24 cellular contexts compared by ENCODE assay signal in genomic region chr19:39303373-39304184, GRCh38. TPM values are rescaled to one million over a fixed set of nuclear protein-coding genes. Genes with fewer than 3 reads are reported as not detected.
DNase-seq lines count a peak whose midpoint lies in the region; ATAC-seq and TF ChIP-seq lines count a peak whose summit lies in the region.
"Had no signal": no experiment of that assay in that cellular context is flagged by ENCODE, and none has a peak within 500 bp of the region (broad histone marks: within the 10 kb centered on the region; RNA-seq: fewer than 3 reads in every experiment).

No MANE protein-coding gene starts in this region.

- H3K4me1 Mint-ChIP-seq in activated naive CD4-positive, alpha-beta T cell treated with anti-CD3 and anti-CD28 coated beads, Interleukin-2, amount 50 U/mL, for 24 hours, result peaks cover 2% of the 10 kb centered on the region
- no peaks in the 10 kb centered on the region for H3K4me1 Mint-ChIP-seq in activated CD4-positive, alpha-beta T cell treated with anti-CD3 and anti-CD28 coated beads for 36 hours

- H3K27ac ChIP-seq in ovary, result no peak overlapping the region
- H3K27ac ChIP-seq: ascending aorta, C4-2B, colonic mucosa, right atrium auricular region, upper lobe of left lung had no signal

- WGBS in ovary, 3 donors, result 37 to 49% (median 41%) methylated on average over 10 of the region's 10 CpGs

- no peak overlapping the region for H3K4me3 ChIP-seq in ovary
- H3K4me3 ChIP-seq: ascending aorta, colonic mucosa, right atrium auricular region, upper lobe of left lung had no signal

- TF ChIP-seq EP300 in ovary (IDR thresholded peaks at IDR 0.05), result no peak

- H3K4me1 ChIP-seq in ovary (ENCODE audit: insufficient read depth), result no peaks in the 10 kb centered on the region
- H3K4me1 ChIP-seq: ascending aorta had no signal

- POLR2A ChIA-PET in activated CD4-positive, alpha-beta T cell treated with anti-CD3 and anti-CD28 coated beads for 36 hours (lab: Charles Lee), result interaction anchor here (0.6 kb wide), 1 partner anchor 160 kb away, joined by 7 read pairs; no protein-coding TSS in a partner anchor

- H3K4me3 Mint-ChIP-seq in activated naive CD4-positive, alpha-beta T cell treated with anti-CD3 and anti-CD28 coated beads, Interleukin-2, amount 50 U/mL, for 24 hours, result no peak overlapping the region
- no peak overlapping the region for H3K4me3 Mint-ChIP-seq in activated CD4-positive, alpha-beta T cell treated with anti-CD3 and anti-CD28 coated beads for 36 hours
- H3K4me3 Mint-ChIP-seq: stimulated activated naive CD8-positive, alpha-beta T cell treated with anti-CD3 and anti-CD28 coated beads, Interleukin-15, Interleukin-2, amounts not matched to agents 100 ng/mL and 50 ng/mL, for 24 hours had no signal

- no peaks in the 10 kb centered on the region for H3K9me3 ChIP-seq in ovary
- H3K9me3 ChIP-seq: ascending aorta, colonic mucosa, right atrium auricular region, upper lobe of left lung had no signal

- peaks cover 5% of the 10 kb centered on the region for H3K36me3 Mint-ChIP-seq in activated naive CD4-positive, alpha-beta T cell treated with anti-CD3 and anti-CD28 coated beads, Interleukin-2, amount 50 U/mL, for 24 hours
- peaks cover 3% of the 10 kb centered on the region for H3K36me3 Mint-ChIP-seq in activated CD4-positive, alpha-beta T cell treated with anti-CD3 and anti-CD28 coated beads for 36 hours (ENCODE audit: low read depth)

- intact Hi-C loops in ovary (cut with DNase I), result no loop called here
- intact Hi-C loops in activated CD4-positive, alpha-beta T cell treated with anti-CD3 and anti-CD28 coated beads for 36 hours (cut with DNase I, micrococcal nuclease), result no loop called here

- CTCF ChIA-PET in activated CD4-positive, alpha-beta T cell treated with anti-CD3 and anti-CD28 coated beads for 36 hours (lab: Charles Lee), result interaction anchor here (0.6 to 0.9 kb wide), 2 partner anchors 47 to 92 kb away, joined by 3 read pairs; no protein-coding TSS in a partner anchor

- no peak for ATAC-seq in activated CD4-positive, alpha-beta T cell treated with anti-CD3 and anti-CD28 coated beads for 36 hours
- ATAC-seq: left cardiac atrium had no signal

- DNase-seq in activated naive CD4-positive, alpha-beta T cell treated with Interleukin-2 at 50 U/mL for 16 hours, result no peak
- DNase-seq in islet precursor cell (peak; percentile 82), ovary (no peak), NCI-H69 (lab: John Stamatoyannopoulos, UW) (no peak)
- DNase-seq in activated CD4-positive, alpha-beta T cell treated with anti-CD3 and anti-CD28 coated beads for 36 hours, result no peak
- DNase-seq: activated CD4-positive, alpha-beta T cell treated with anti-CD3 and anti-CD28 coated beads for 1 hour; activated naive CD4-positive, alpha-beta T cell; colonic mucosa; Karpas-422; left cardiac atrium; NCI-H1092 treated with DMSO at 0.1 percent for 48 hours; NCI-H82; T-helper 9 cell; upper lobe of left lung had no signal

- H3K9me3 Mint-ChIP-seq in activated naive CD4-positive, alpha-beta T cell treated with anti-CD3 and anti-CD28 coated beads, Interleukin-2, amount 50 U/mL, for 24 hours, result no peaks in the 10 kb centered on the region
- no peaks in the 10 kb centered on the region for H3K9me3 Mint-ChIP-seq in activated CD4-positive, alpha-beta T cell treated with anti-CD3 and anti-CD28 coated beads for 36 hours (ENCODE audit: low read depth)
- H3K9me3 Mint-ChIP-seq: stimulated activated naive CD8-positive, alpha-beta T cell treated with anti-CD3 and anti-CD28 coated beads, Interleukin-15, Interleukin-2, amounts not matched to agents 100 ng/mL and 50 ng/mL, for 24 hours had no signal

- no peaks in the 10 kb centered on the region for H3K27me3 ChIP-seq in ovary

- no peaks in the 10 kb centered on the region for H3K36me3 ChIP-seq in ovary
- H3K36me3 ChIP-seq: ascending aorta, colonic mucosa, right atrium auricular region, upper lobe of left lung had no signal

- no peaks in the 10 kb centered on the region for H3K27me3 Mint-ChIP-seq in activated naive CD4-positive, alpha-beta T cell treated with anti-CD3 and anti-CD28 coated beads, Interleukin-2, amount 50 U/mL, for 24 hours
- H3K27me3 Mint-ChIP-seq in activated CD4-positive, alpha-beta T cell treated with anti-CD3 and anti-CD28 coated beads for 36 hours, result no peaks in the 10 kb centered on the region

- no peak for TF ChIP-seq CTCF in ovary (IDR thresholded peaks at IDR 0.05)

- H3K27ac Mint-ChIP-seq in activated naive CD4-positive, alpha-beta T cell treated with anti-CD3 and anti-CD28 coated beads, Interleukin-2, amount 50 U/mL, for 24 hours, result peak overlapping the region; percentile 12
- H3K27ac Mint-ChIP-seq in activated CD4-positive, alpha-beta T cell treated with anti-CD3 and anti-CD28 coated beads for 36 hours, result no peak overlapping the region
- H3K27ac Mint-ChIP-seq: stimulated activated naive CD8-positive, alpha-beta T cell treated with anti-CD3 and anti-CD28 coated beads, Interleukin-15, Interleukin-2, amounts not matched to agents 100 ng/mL and 50 ng/mL, for 24 hours had no signal

- TF ChIP-seq POLR2A in ovary (IDR thresholded peaks at IDR 0.05), result no peak

RNA-seq across cellular contexts. Expression of gene IFNL1, which starts 7.4 kb away (rescaled TPM):
- total RNA-seq in ovary, result not detected
- polyA plus RNA-seq in ovary, result not detected
- under 1 TPM; 0.50 to 0.51 TPM for total RNA-seq in activated CD4-positive, alpha-beta T cell treated with anti-CD3 and anti-CD28 coated beads for 36 hours
- total RNA-seq: A673, ascending aorta, colonic mucosa, endothelial cell of umbilical vein, fibroblast of villous mesenchyme, left cardiac atrium, mucosa of gallbladder, right atrium auricular region, SK-MEL-5, upper lobe of left lung had no signal
- polyA plus RNA-seq: endothelial cell of umbilical vein had no signal

RNA-seq across cellular contexts. Expression of gene LRFN1, which starts 17.1 kb away (rescaled TPM):
- total RNA-seq in ovary, result 1 to 10 TPM in 4 of 7 donors, under 1 TPM in 3; 0.12 to 2.2 (median 1.2) TPM
- polyA plus RNA-seq in ovary, result 1 to 10 TPM in 1 of 2 donors, under 1 TPM in 1; 0.40 to 1.2 TPM
- 1 to 10 TPM; 5.3 to 5.4 TPM for total RNA-seq in activated CD4-positive, alpha-beta T cell treated with anti-CD3 and anti-CD28 coated beads for 36 hours
- total RNA-seq: ascending aorta had no signal

RNA-seq across cellular contexts. Expression of gene GMFG, which starts 32.3 kb away (rescaled TPM):
- 10 to 100 TPM in 3 of 7 donors, 1 to 10 TPM in 4; 5.6 to 21.9 (median 9.9) TPM for total RNA-seq in ovary
- 10 to 100 TPM; 20.5 to 39.7 TPM for polyA plus RNA-seq in ovary
- 100 to 1,000 TPM; 231 to 333 TPM for total RNA-seq in activated CD4-positive, alpha-beta T cell treated with anti-CD3 and anti-CD28 coated beads for 36 hours
- total RNA-seq: A673 had no signal

RNA-seq across cellular contexts. Expression of gene IFNL2, which starts 35.4 kb away (rescaled TPM):
- not detected for total RNA-seq in ovary
- not detected for polyA plus RNA-seq in ovary
- total RNA-seq in activated CD4-positive, alpha-beta T cell treated with anti-CD3 and anti-CD28 coated beads for 36 hours, result not detected
- total RNA-seq: A673, ascending aorta, colonic mucosa, endothelial cell of umbilical vein, fibroblast of villous mesenchyme, left cardiac atrium, mucosa of gallbladder, right atrium auricular region, SK-MEL-5, upper lobe of left lung had no signal
- polyA plus RNA-seq: endothelial cell of umbilical vein had no signal

RNA-seq across cellular contexts. Expression of gene SAMD4B, which starts 38.6 kb away (rescaled TPM):
- total RNA-seq in ovary, result 100 to 1,000 TPM in 5 of 7 donors, 10 to 100 TPM in 2; 59.0 to 139 (median 110) TPM
- polyA plus RNA-seq in ovary, result 100 to 1,000 TPM in 1 of 2 donors, 10 to 100 TPM in 1; 64.4 to 119 TPM
- total RNA-seq in activated CD4-positive, alpha-beta T cell treated with anti-CD3 and anti-CD28 coated beads for 36 hours, result 10 to 100 TPM; 45.2 to 46.9 TPM

Comparison
In these comparisons a context has a peak if more than half of its experiments do, and no peak if none do; other contexts are left out.
1. RNA of gene GMFG, which starts 32.3 kb away (total RNA-seq): 231 to 333 TPM in activated CD4-positive, alpha-beta T cell treated with anti-CD3 and anti-CD28 coated beads for 36 hours; 5.6 to 21.9 TPM in ovary; every median in the first group is over 10 times any median in the second.